1 cellular context compared by ENCODE assay signal in genomic region chr7:108575156-108575555, GRCh38.
TF ChIP-seq lines count a peak whose summit lies in the region.

No MANE protein-coding gene starts in this region.

TF ChIP-seq in K562, 482 proteins besides CTCF, POLR2A, EP300 and RAD21 (continued from another document):
- no peak for TF ChIP-seq JUND (IDR thresholded peaks at IDR 0.05; ENCODE audit: borderline replicate concordance, low read depth, low read length)
- TF ChIP-seq JUND (tag; IDR thresholded peaks at IDR 0.05; ENCODE audit: borderline replicate concordance, low read depth, low read length): no peak
